ENCODE assay signal across 8 cellular contexts in genomic region chr11:82927264-82927880, GRCh38. TPM values are rescaled to one million over a fixed set of nuclear protein-coding genes. Genes with fewer than 3 reads are reported as not detected.
DNase-seq lines count a peak whose midpoint lies in the region; ATAC-seq and TF ChIP-seq lines count a peak whose summit lies in the region.

No MANE protein-coding gene starts in this region.

- TF ChIP-seq EP300 in gastroesophageal sphincter (IDR thresholded peaks at IDR 0.05), result no peak

- DNase-seq in COR-L47 (lab: John Stamatoyannopoulos, UW) (peak; percentile 74), NCI-H2081 treated with DMSO at 0.1 percent for 48 hours (lab: John Stamatoyannopoulos, UW) (peak; percentile 7), WTC11 (ENCODE audit: low spot score) (no peak), gastrocnemius medialis (no peak)

- TF ChIP-seq CTCF in WTC11 (IDR thresholded peaks at IDR 0.05) (peak; percentile 75), gastroesophageal sphincter (IDR thresholded peaks at IDR 0.05) (peak; percentile 70 to 80 (median 74)), gastrocnemius medialis (IDR thresholded peaks at IDR 0.05 in 4 of 5, conservative IDR thresholded peaks at IDR 0.05 in 1 of 5) (peak; percentile 56 to 81 (median 58))

- intact Hi-C loops in gastrocnemius medialis (cut with DNase I; ENCODE audit: low total_unique reads), result loop anchor here (10.0 kb wide), 1 partner anchor 63 kb away; no protein-coding TSS in a partner anchor

- CTCF ChIA-PET in WTC11 (lab: Charles Lee), result interaction anchor here (0.6 to 1.8 kb wide), 14 partner anchors 9 to 327 kb away, joined by 3 to 13 read pairs (median 3); partner anchors contain the start of gene PCF11

- no peak overlapping the region for H3K4me3 Mint-ChIP-seq in WTC11

- H3K4me3 ChIP-seq in gastroesophageal sphincter, result no peak overlapping the region
- no peak overlapping the region for H3K4me3 ChIP-seq in gastrocnemius medialis

- peaks cover 2% of the 10 kb centered on the region; the same call in 1 of the 2 replicates for H3K4me1 Mint-ChIP-seq in WTC11

- peaks cover 38% of the 10 kb centered on the region for H3K36me3 Mint-ChIP-seq in WTC11

- no peaks in the 10 kb centered on the region for H3K9me3 Mint-ChIP-seq in WTC11

- no peak for TF ChIP-seq POLR2A in gastroesophageal sphincter (IDR thresholded peaks at IDR 0.05)
- no peak for TF ChIP-seq POLR2A in gastrocnemius medialis (IDR thresholded peaks at IDR 0.05)

- no peaks in the 10 kb centered on the region for H3K27me3 ChIP-seq in gastroesophageal sphincter
- no peaks in the 10 kb centered on the region for H3K27me3 ChIP-seq in gastrocnemius medialis

- H3K9me3 ChIP-seq in gastroesophageal sphincter (no peaks in the 10 kb centered on the region), gastrocnemius medialis (no peaks in the 10 kb centered on the region)

- ATAC-seq in GM18508 (IDR thresholded peaks at IDR 0.05; ENCODE audit: insufficient read depth, unreplicated experiment) (peak; percentile 56), HG02943 (IDR thresholded peaks at IDR 0.05; ENCODE audit: low read depth, unreplicated experiment) (peak; percentile 61), WTC11 (peak; percentile 47), gastroesophageal sphincter (peak; percentile 43), gastrocnemius medialis (peak in 1 of 2 donors; percentile 80), HG03097 (IDR thresholded peaks at IDR 0.05; ENCODE audit: low FRiP score, unreplicated experiment) (no peak)

- in situ Hi-C loops in gastrocnemius medialis (cut with MboI; ENCODE audit: low sequenced_read_pairs in 4 of 4), result loop anchor here in 1 of 4 donors (10.0 kb wide), 1 partner anchor 147 kb away; the partner anchor contains the start of gene RAB30

- no peaks in the 10 kb centered on the region for H3K36me3 ChIP-seq in gastroesophageal sphincter
- no peaks in the 10 kb centered on the region for H3K36me3 ChIP-seq in gastrocnemius medialis

- no peaks in the 10 kb centered on the region for H3K4me1 ChIP-seq in gastroesophageal sphincter
- no peaks in the 10 kb centered on the region for H3K4me1 ChIP-seq in gastrocnemius medialis

- H3K27ac Mint-ChIP-seq in WTC11, result no peak overlapping the region

- no peaks in the 10 kb centered on the region for H3K27me3 Mint-ChIP-seq in WTC11 (ENCODE audit: low read depth)

- H3K27ac ChIP-seq in gastroesophageal sphincter (no peak overlapping the region), gastrocnemius medialis (no peak overlapping the region)

- POLR2A ChIA-PET in WTC11 (lab: Charles Lee), result no interaction called here

TF ChIP-seq in WTC11, 78 proteins besides CTCF, POLR2A, EP300 and RAD21:
- TF ChIP-seq CREM (CRISPR knock-in tag; IDR thresholded peaks at IDR 0.05), result no peak
- TF ChIP-seq ZNF423 (CRISPR knock-in tag; IDR thresholded peaks at IDR 0.05), result no peak
- no peak for TF ChIP-seq NR1H2 (CRISPR knock-in tag; IDR thresholded peaks at IDR 0.05)
- TF ChIP-seq GABPB1 (CRISPR knock-in tag; IDR thresholded peaks at IDR 0.05), result no peak
- TF ChIP-seq JUN (CRISPR knock-in tag; IDR thresholded peaks at IDR 0.05), result no peak
- no peak for TF ChIP-seq SMAD3 (CRISPR knock-in tag; IDR thresholded peaks at IDR 0.05; ENCODE audit: borderline replicate concordance)
- no peak for TF ChIP-seq OVOL2 (CRISPR knock-in tag; IDR thresholded peaks at IDR 0.05; ENCODE audit: borderline replicate concordance)
- TF ChIP-seq ZNF416 (CRISPR knock-in tag; IDR thresholded peaks at IDR 0.05), result no peak

RNA-seq across cellular contexts. Expression of gene DDIAS, which starts 25.8 kb away (rescaled TPM):
- total RNA-seq in WTC11 (2021) (21.7 to 28.7 TPM (median 22.0 TPM) in 3 replicates), gastroesophageal sphincter (1 to 10 TPM in 2 of 4 donors, under 1 TPM in 2; 0.31 to 2.3 (median 1.0) TPM), gastrocnemius medialis (1 to 10 TPM in 3 of 4 donors, under 1 TPM in 1; 0.67 to 2.1 (median 1.1) TPM)

RNA-seq across cellular contexts. Expression of gene PRCP, which starts 27.1 kb away (rescaled TPM):
- 53.9 to 65.1 TPM (median 63.4 TPM) in 3 replicates for total RNA-seq in WTC11 (2021)
- total RNA-seq in gastroesophageal sphincter, result 10 to 100 TPM; 22.8 to 62.2 (median 42.4) TPM
- 10 to 100 TPM in 2 of 4 donors, 1 to 10 TPM in 2; 7.1 to 17.8 (median 9.5) TPM for total RNA-seq in gastrocnemius medialis

Comparison
In these comparisons a context has a peak if more than half of its experiments do, and no peak if none do; other contexts are left out.
1. DNase-seq: peak in COR-L47 (single experiment) and NCI-H2081 treated with DMSO at 0.1 percent for 48 hours (single experiment); none in WTC11 (single experiment) and gastrocnemius medialis (0 of 2).
2. Peak in every context shown above with its lines, with median percentiles within 50 percentile points of each other: CTCF ChIP-seq.